8 cellular contexts compared by ENCODE assay signal in the genomic region with DNA sequence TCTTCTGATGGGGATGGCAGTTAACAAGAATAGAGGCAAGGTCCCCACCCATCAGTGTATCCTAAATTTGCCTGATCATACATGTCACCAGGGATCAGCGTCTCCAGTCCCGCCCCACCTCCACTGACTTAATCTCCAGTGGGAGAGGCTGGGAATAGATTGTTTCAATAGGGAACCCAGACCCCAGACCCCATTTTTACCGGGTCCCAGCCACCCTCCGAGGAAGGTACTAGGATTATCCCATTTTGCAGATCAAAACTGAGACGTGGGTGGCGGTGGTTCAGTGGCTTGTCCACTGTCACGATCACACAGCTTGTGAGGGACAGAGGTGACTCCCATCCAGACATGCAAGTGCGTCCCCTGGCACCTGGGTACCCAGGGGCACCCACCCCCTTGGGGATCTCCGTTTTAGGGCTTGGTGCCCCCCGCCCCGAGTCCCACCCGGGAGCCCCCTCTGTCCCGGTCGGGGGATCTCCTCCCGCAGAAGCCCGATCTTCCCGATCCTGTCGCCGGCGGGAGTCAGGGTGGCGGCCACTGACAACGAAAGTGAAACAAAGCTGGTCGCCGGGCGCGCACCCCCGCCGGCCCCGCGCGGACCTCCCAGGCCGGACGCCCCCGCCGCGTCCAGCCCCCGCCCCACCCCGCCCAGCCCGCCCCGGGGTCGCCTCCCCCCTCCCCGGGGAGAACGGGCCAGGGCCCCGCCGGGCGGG. TPM values are rescaled to one million over a fixed set of nuclear protein-coding genes. Genes with fewer than 3 reads are reported as not detected.
DNase-seq lines count a peak whose midpoint lies in the region; ATAC-seq lines count a peak whose summit lies in the region.

No MANE protein-coding gene starts in this region.

- intact Hi-C loops in head of caudate nucleus (cut with DNase I) = loop anchor here (5.0 kb wide), 1 partner anchor 317 kb away; a partner anchor contains a TSS

- no peaks in the 10 kb centered on the region for H3K9me3 ChIP-seq in BLaER1

- H3K36me3 ChIP-seq in BLaER1 = no peaks in the 10 kb centered on the region

- peak; percentile 44 for ATAC-seq in GM21528 (IDR thresholded peaks at IDR 0.05; ENCODE audit: low FRiP score, unreplicated experiment)

- peak overlapping the region; percentile 84 for H3K9ac ChIP-seq in BLaER1

- no peaks in the 10 kb centered on the region for H3K9me3 Mint-ChIP-seq in activated naive CD4-positive, alpha-beta T cell treated with anti-CD3 and anti-CD28 coated beads, Interleukin-2, amount 10 ng/mL, durations not matched to agents 7 days and 5 days

- H3K27ac ChIP-seq in BLaER1 = peak overlapping the region; percentile 85

- peak overlapping the region; percentile 80 for H3K4me3 ChIP-seq in BLaER1

- peaks cover 53% of the 10 kb centered on the region for H3K4me1 ChIP-seq in BLaER1

- DNase-seq in NCI-H526 treated with DMSO at 0.1 percent for 48 hours (lab: John Stamatoyannopoulos, UW) (peak; percentile 57), head of caudate nucleus (peak; percentile 16 to 80 (median 48)), occipital lobe (lab: John Stamatoyannopoulos, UW) (peak; percentile 35), dedifferentiated amniotic fluid mesenchymal stem cell (ENCODE audit: extremely low spot score) (no peak), SK-N-DZ (ENCODE audit: low spot score) (no peak)
- DNase-seq in activated naive CD4-positive, alpha-beta T cell treated with anti-CD3 and anti-CD28 coated beads, Interleukin-2, amount 10 ng/mL, durations not matched to agents 7 days and 5 days = peak; percentile 64

- peak overlapping the region; percentile 79 for H3K4me2 ChIP-seq in BLaER1

- H3K27me3 ChIP-seq in BLaER1 = peaks cover 15% of the 10 kb centered on the region

- H4K20me1 ChIP-seq in BLaER1 = no peaks in the 10 kb centered on the region

- peaks cover 5% of the 10 kb centered on the region for H3K36me3 Mint-ChIP-seq in activated naive CD4-positive, alpha-beta T cell treated with anti-CD3 and anti-CD28 coated beads, Interleukin-2, amount 10 ng/mL, durations not matched to agents 7 days and 5 days

- H3K4me1 Mint-ChIP-seq in activated naive CD4-positive, alpha-beta T cell treated with anti-CD3 and anti-CD28 coated beads, Interleukin-2, amount 10 ng/mL, durations not matched to agents 7 days and 5 days = peaks cover 53% of the 10 kb centered on the region

- H3K27ac Mint-ChIP-seq in activated naive CD4-positive, alpha-beta T cell treated with anti-CD3 and anti-CD28 coated beads, Interleukin-2, amount 10 ng/mL, durations not matched to agents 7 days and 5 days = peak overlapping the region; percentile 80

- CTCF ChIA-PET in activated naive CD4-positive, alpha-beta T cell treated with anti-CD3 and anti-CD28 coated beads, Interleukin-2, amount 10 ng/mL, durations not matched to agents 7 days and 5 days (lab: Charles Lee) = no interaction called here

- H3K4me3 Mint-ChIP-seq in activated naive CD4-positive, alpha-beta T cell treated with anti-CD3 and anti-CD28 coated beads, Interleukin-2, amount 10 ng/mL, durations not matched to agents 7 days and 5 days = peak overlapping the region; percentile 82

- H3K27me3 Mint-ChIP-seq in activated naive CD4-positive, alpha-beta T cell treated with anti-CD3 and anti-CD28 coated beads, Interleukin-2, amount 10 ng/mL, durations not matched to agents 7 days and 5 days = no peaks in the 10 kb centered on the region

RNA-seq across cellular contexts. Expression of a gene that starts 0.5 kb away (rescaled TPM):
- total RNA-seq in occipital lobe = 415 TPM
- polyA plus RNA-seq in SK-N-DZ (2014; cell fraction: cytosol; rRNA removed) = 42.0 and 62.5 TPM in 2 replicates
- 20.9 and 29.8 TPM in 2 replicates for polyA plus RNA-seq in SK-N-DZ (2014; cell fraction: nucleus; rRNA removed)

RNA-seq across cellular contexts. Expression of a gene that starts 43.4 kb away (rescaled TPM):
- 15.4 TPM for total RNA-seq in occipital lobe
- polyA plus RNA-seq in SK-N-DZ (2014; cell fraction: cytosol; rRNA removed) = 39.4 and 43.2 TPM in 2 replicates
- polyA plus RNA-seq in SK-N-DZ (2014; cell fraction: nucleus; rRNA removed) = 37.8 and 54.1 TPM in 2 replicates

RNA-seq across cellular contexts. Expression of a gene that starts 44.0 kb away (rescaled TPM):
- 25.7 TPM for total RNA-seq in occipital lobe
- 120 and 122 TPM in 2 replicates for polyA plus RNA-seq in SK-N-DZ (2014; cell fraction: cytosol; rRNA removed)
- polyA plus RNA-seq in SK-N-DZ (2014; cell fraction: nucleus; rRNA removed) = 86.7 and 91.3 TPM in 2 replicates

Comparison
In these comparisons a context has a peak if more than half of its experiments do, and no peak if none do; other contexts are left out.
1. DNase-seq: peak in NCI-H526 treated with DMSO at 0.1 percent for 48 hours (single experiment), activated naive CD4-positive, alpha-beta T cell treated with anti-CD3 and anti-CD28 coated beads, Interleukin-2, amount 10 ng/mL, durations not matched to agents 7 days and 5 days (single experiment), head of caudate nucleus (42 of 42) and occipital lobe (single experiment); none in dedifferentiated amniotic fluid mesenchymal stem cell (single experiment) and SK-N-DZ (single experiment).